Comparison of ENCODE assay signal across 8 cellular contexts in genomic region chr14:69648480-69649414, GRCh38. TPM values are rescaled to one million over a fixed set of nuclear protein-coding genes. Genes with fewer than 3 reads are reported as not detected.
DNase-seq lines count a peak whose midpoint lies in the region; ATAC-seq and TF ChIP-seq lines count a peak whose summit lies in the region.

No MANE protein-coding gene starts in this region.

- no peaks in the 10 kb centered on the region for H3K27me3 ChIP-seq in upper lobe of right lung

- H3K27ac ChIP-seq in upper lobe of right lung, result peak overlapping the region; percentile 63

- intact Hi-C loops in left colon (cut with DNase I, micrococcal nuclease), result no loop called here
- intact Hi-C loops in upper lobe of right lung (cut with DNase I), result no loop called here

- H3K27ac Mint-ChIP-seq in activated naive CD8-positive, alpha-beta T cell, result peak overlapping the region; percentile 36

- peaks cover 5% of the 10 kb centered on the region for H3K36me3 Mint-ChIP-seq in activated naive CD8-positive, alpha-beta T cell

- H3K9me3 ChIP-seq in upper lobe of right lung, result no peaks in the 10 kb centered on the region

- H3K4me3 Mint-ChIP-seq in activated naive CD8-positive, alpha-beta T cell, result no peak overlapping the region

- DNase-seq in NCI-H82 (lab: John Stamatoyannopoulos, UW), result peak; percentile 22
- DNase-seq in NCI-H82 treated with DMSO at 0.1 percent for 48 hours (lab: John Stamatoyannopoulos, UW; ENCODE audit: unreplicated experiment), result no peak
- no peak for DNase-seq in left colon
- no peak for DNase-seq in upper lobe of right lung
- DNase-seq in activated gamma-delta T cell (lab: John Stamatoyannopoulos, UW), result no peak

- TF ChIP-seq CTCF in upper lobe of right lung (IDR thresholded peaks at IDR 0.05), result no peak

- H3K4me1 Mint-ChIP-seq in activated naive CD8-positive, alpha-beta T cell (ENCODE audit: low read depth), result peaks cover 90% of the 10 kb centered on the region

- H3K36me3 ChIP-seq in upper lobe of right lung, result no peaks in the 10 kb centered on the region

- H3K27me3 Mint-ChIP-seq in activated naive CD8-positive, alpha-beta T cell, result no peaks in the 10 kb centered on the region

- H3K4me1 ChIP-seq in upper lobe of right lung, result peaks cover 94% of the 10 kb centered on the region

- peak; percentile 39 for ATAC-seq in HG03571 (IDR thresholded peaks at IDR 0.05; ENCODE audit: unreplicated experiment)
- ATAC-seq in left colon, result peak; percentile 65
- ATAC-seq in upper lobe of right lung, result no peak
- ATAC-seq in HG02981 (IDR thresholded peaks at IDR 0.05; ENCODE audit: unreplicated experiment), result no peak

- no peaks in the 10 kb centered on the region for H3K9me3 Mint-ChIP-seq in activated naive CD8-positive, alpha-beta T cell (ENCODE audit: low read depth)

- H3K4me3 ChIP-seq in upper lobe of right lung, result no peak overlapping the region

RNA-seq across cellular contexts. Expression of gene SUSD6, which starts 37.4 kb away (rescaled TPM):
- total RNA-seq in left colon (10 to 100 TPM; 73.8 to 98.9 TPM), upper lobe of right lung (87.5 TPM)

Comparison
In these comparisons a context has a peak if more than half of its experiments do, and no peak if none do; other contexts are left out.
1. ATAC-seq: peak in HG03571 (single experiment) and left colon (single experiment); none in upper lobe of right lung (single experiment) and HG02981 (single experiment).